ENCODE assay signal across 16 cellular contexts in genomic region chr2:128468186-128468585, GRCh38.
"Had no signal": no experiment of that assay in that cellular context is flagged by ENCODE, and none has a peak within 500 bp of the region (broad histone marks: within the 10 kb centered on the region; RNA-seq: fewer than 3 reads in every experiment).

No MANE protein-coding gene starts in this region.

- H3K4me1 ChIP-seq: prostate gland, transverse colon had no signal

- H3K4me2 ChIP-seq: SK-N-SH had no signal

- H3K36me3 ChIP-seq: brain microvascular endothelial cell, left lung, prostate gland, right lobe of liver, transverse colon had no signal

- H3K4me3 ChIP-seq: dorsolateral prefrontal cortex, left lung, prostate gland, right lobe of liver, transverse colon had no signal

- H3K9ac ChIP-seq: SK-N-SH had no signal

- ATAC-seq: activated naive CD4-positive, alpha-beta T cell treated with anti-CD3 and anti-CD28 coated beads, Interleukin-2, amount 50 U/mL, for 72 hours; activated T-cell treated with anti-CD3 and anti-CD28 coated beads, Interleukin-2, amount 50 U/mL, for 4 hours; esophagus mucosa; left lung; right lobe of liver; stimulated activated effector memory CD8-positive, alpha-beta T cell treated with anti-CD3 and anti-CD28 coated beads, Interleukin-12 subunit alpha, Interleukin-12 subunit beta, amount 100 ng/mL, for 72 hours had no signal

- H3K9me3 ChIP-seq: prostate gland, SK-N-SH had no signal

- FAIRE-seq: endometrium had no signal

- H3K27me3 ChIP-seq: brain microvascular endothelial cell, dorsolateral prefrontal cortex, right lobe of liver, transverse colon had no signal

- H3K27ac ChIP-seq: brain microvascular endothelial cell, dorsolateral prefrontal cortex, left lung, prostate gland, right lobe of liver, transverse colon had no signal

- DNase-seq: activated CD4-positive, alpha-beta T cell treated with anti-CD3 and anti-CD28 coated beads for 48 hours; activated effector memory CD4-positive, alpha-beta T cell treated with anti-CD3 and anti-CD28 coated beads, Interleukin-2, amount 50 U/mL, for 16 hours; activated T-cell treated with anti-CD3 and anti-CD28 coated beads, Interleukin-2, amount 50 U/mL, for 4 hours; brain microvascular endothelial cell; cerebellar nuclear complex; dorsolateral prefrontal cortex; left lung; SK-N-SH; T-helper 1 cell; transverse colon had no signal
